Comparison of ENCODE assay signal across 30 cellular contexts in genomic region chr16:52906271-52906670, GRCh38.
"Had no signal": no experiment of that assay in that cellular context is flagged by ENCODE, and none has a peak within 500 bp of the region (broad histone marks: within the 10 kb centered on the region; RNA-seq: fewer than 3 reads in every experiment).

No MANE protein-coding gene starts in this region.

- H3K27ac ChIP-seq: adrenal gland, body of pancreas, cardiac muscle cell, colonic mucosa, heart left ventricle, left lung, ovary, spleen, testis, transverse colon had no signal

- DNase-seq: activated B cell treated with CpG ODN at 0.5 μM for 24 hours; activated CD4-positive, alpha-beta T cell treated with anti-CD3 and anti-CD28 coated beads for 36 hours; activated naive CD4-positive, alpha-beta T cell; activated T-cell treated with anti-CD3 and anti-CD28 coated beads for 4 hours; activated T-cell treated with anti-CD3 and anti-CD28 coated beads, Interleukin-2, amount 50 U/mL, for 72 hours; adrenal gland; aorta; body of pancreas; cerebellar nuclear complex; colonic mucosa; effector memory CD8-positive, alpha-beta T cell; foreskin fibroblast; heart left ventricle; kidney glomerular epithelial cell; left lung; mesendoderm; natural killer cell; ovary; right cardiac atrium; spleen; stimulated activated naive CD8-positive, alpha-beta T cell treated with anti-CD3 and anti-CD28 coated beads, Interleukin-15, Interleukin-2, amounts not matched to agents 100 U/mL and 50 U/mL, for 24 hours; T-helper 1 cell; testis; transverse colon had no signal

- H3K27me3 Mint-ChIP-seq: progenitor cell of endocrine pancreas had no signal

- H3K4me3 ChIP-seq: adrenal gland, body of pancreas, cardiac muscle cell, colonic mucosa, heart left ventricle, left lung, lung, ovary, spleen, transverse colon had no signal

- H3K27me3 ChIP-seq: adrenal gland, body of pancreas, cardiac muscle cell, colonic mucosa, heart left ventricle, left lung, ovary, spleen, testis had no signal

- H3K9me3 ChIP-seq: adrenal gland, body of pancreas, colonic mucosa, left lung, ovary, testis, transverse colon had no signal

- H3K36me3 ChIP-seq: adrenal gland, cardiac muscle cell, colonic mucosa, heart left ventricle, left lung, ovary, spleen, transverse colon had no signal

- H3K4me3 Mint-ChIP-seq: activated B cell treated with CpG ODN at 0.5 μM for 24 hours; activated CD4-positive, alpha-beta T cell treated with anti-CD3 and anti-CD28 coated beads for 36 hours; activated naive CD8-positive, alpha-beta T cell; activated T-cell treated with anti-CD3 and anti-CD28 coated beads, Interleukin-2, amount 50 U/mL, for 72 hours; effector memory CD8-positive, alpha-beta T cell; natural killer cell; T-helper 2 cell treated with Interferon-gamma antibody and Interleukin-4, amounts not matched to agents 5 μg/mL and 100 μg/mL, for 36 hours had no signal

- H3K27ac Mint-ChIP-seq: activated B cell treated with CpG ODN at 0.5 μM for 24 hours; activated CD4-positive, alpha-beta T cell treated with anti-CD3 and anti-CD28 coated beads for 36 hours; activated naive CD8-positive, alpha-beta T cell; activated T-cell treated with anti-CD3 and anti-CD28 coated beads, Interleukin-2, amount 50 U/mL, for 72 hours; effector memory CD8-positive, alpha-beta T cell; natural killer cell; progenitor cell of endocrine pancreas; T-helper 2 cell treated with Interferon-gamma antibody and Interleukin-4, amounts not matched to agents 5 μg/mL and 100 μg/mL, for 36 hours had no signal

- FAIRE-seq: endothelial cell of umbilical vein had no signal

- H3K9me3 Mint-ChIP-seq: activated T-cell treated with anti-CD3 and anti-CD28 coated beads, Interleukin-2, amount 50 U/mL, for 72 hours; effector memory CD8-positive, alpha-beta T cell; T-helper 2 cell treated with Interferon-gamma antibody and Interleukin-4, amounts not matched to agents 5 μg/mL and 100 μg/mL, for 36 hours had no signal

- H3K4me1 Mint-ChIP-seq: activated B cell treated with CpG ODN at 0.5 μM for 24 hours; activated CD4-positive, alpha-beta T cell treated with anti-CD3 and anti-CD28 coated beads for 36 hours; natural killer cell had no signal

- H3K4me1 ChIP-seq: adrenal gland, body of pancreas, colonic mucosa, heart left ventricle, left lung, spleen, testis, transverse colon had no signal

- H3K36me3 Mint-ChIP-seq: activated naive CD8-positive, alpha-beta T cell; natural killer cell had no signal
